Comparison of ENCODE assay signal across 27 cellular contexts in the genomic region with DNA sequence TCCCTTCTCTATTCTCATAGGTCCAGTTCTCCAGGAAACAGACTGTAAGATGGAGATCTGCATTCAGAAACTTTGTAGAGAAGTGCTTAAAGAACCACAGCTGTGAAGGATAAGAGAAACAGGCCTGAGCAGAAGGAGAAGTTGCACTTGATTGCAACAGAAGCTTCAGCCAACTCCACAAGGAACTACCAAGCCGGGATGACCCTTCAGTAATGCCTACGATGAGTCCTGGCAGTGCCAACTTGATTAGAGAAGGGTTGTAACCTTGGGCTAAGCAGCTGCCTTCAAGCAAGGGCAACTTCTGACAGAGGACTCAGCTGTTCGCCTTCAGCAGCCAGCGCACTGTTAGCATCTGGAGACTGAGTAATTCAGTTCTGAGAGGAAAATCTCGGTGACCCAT.
"Had no signal": no experiment of that assay in that cellular context is flagged by ENCODE, and none has a peak within 500 bp of the region (broad histone marks: within the 10 kb centered on the region; RNA-seq: fewer than 3 reads in every experiment).

No MANE protein-coding gene starts in this region.

- H3K4me1 Mint-ChIP-seq: activated CD4-positive, alpha-beta memory T cell treated with anti-CD3 and anti-CD28 coated beads, Interleukin-2, amount 10 ng/mL, durations not matched to agents 7 days and 5 days; activated CD4-positive, alpha-beta T cell treated with anti-CD3 and anti-CD28 coated beads, Interleukin-2, amount 10 ng/mL, durations not matched to agents 24 days and 14 days had no signal

- H3K9me3 Mint-ChIP-seq: activated CD4-positive, alpha-beta memory T cell treated with anti-CD3 and anti-CD28 coated beads, Interleukin-2, amount 10 ng/mL, durations not matched to agents 7 days and 5 days; activated CD4-positive, alpha-beta T cell treated with anti-CD3 and anti-CD28 coated beads, Interleukin-2, amount 10 ng/mL, durations not matched to agents 24 days and 14 days; activated T-cell treated with anti-CD3 and anti-CD28 coated beads, Interleukin-2, amount 50 U/mL, for 24 hours; activated T-helper 17 cell treated with anti-CD3 and anti-CD28 coated beads, Interleukin-2, amount 50 U/mL, for 72 hours; dendritic cell treated with granulocyte-macrophage colony-stimulating factor and Interleukin-4, amounts not matched to agents 40 ng/mL and 50 ng/mL, for 4 days; endodermal cell had no signal

- DNase-seq: activated CD4-positive, alpha-beta memory T cell treated with anti-CD3 and anti-CD28 coated beads, Interleukin-2, amount 10 ng/mL, durations not matched to agents 7 days and 5 days; activated CD4-positive, alpha-beta T cell treated with anti-CD3 and anti-CD28 coated beads, Interleukin-2, amount 10 ng/mL, durations not matched to agents 24 days and 14 days; activated CD4-positive, CD25-positive, alpha-beta regulatory T cell treated with anti-CD3 and anti-CD28 coated beads, Interleukin-2, amount 50 U/mL, for 72 hours; activated CD8-positive, alpha-beta memory T cell treated with anti-CD3 and anti-CD28 coated beads, Interleukin-2, amount 50 U/mL, for 48 hours; activated gamma-delta T cell treated with Interleukin-2 at 50 U/mL for 16 hours; activated naive CD4-positive, alpha-beta T cell treated with anti-CD3 and anti-CD28 coated beads, Interleukin-2, amount 50 U/mL, for 16 hours; activated T-cell treated with anti-CD3 and anti-CD28 coated beads, Interleukin-2, amount 50 U/mL, for 24 hours; amniotic stem cell; central memory CD4-positive, alpha-beta T cell; endodermal cell; foreskin fibroblast; heart left ventricle; lower lobe of right lung; mesenchymal stem cell; ovary; right lobe of liver; stimulated activated CD4-positive, alpha-beta T cell treated with anti-CD3 and anti-CD28 coated beads, Interleukin-2, amount 100 ng/mL, for 48 hours; stimulated activated naive CD4-positive, alpha-beta T cell treated with Interleukin-2 at 50 U/mL for 16 hours; T-helper 17 cell; T1000; testis; transverse colon had no signal

- H3K36me3 Mint-ChIP-seq: natural killer cell treated with Interleukin-12 subunit alpha and Interleukin-12 subunit beta and Interleukin-15 and Interleukin-18, amount 100 ng/mL, for 72 hours had no signal

- H3K4me3 ChIP-seq: heart left ventricle, lower lobe of right lung, ovary, right lobe of liver, testis, transverse colon had no signal

- H3K9me3 ChIP-seq: lower lobe of right lung, ovary, right lobe of liver, testis, transverse colon had no signal

- H3K27ac Mint-ChIP-seq: activated CD4-positive, alpha-beta memory T cell treated with anti-CD3 and anti-CD28 coated beads, Interleukin-2, amount 10 ng/mL, durations not matched to agents 7 days and 5 days; activated CD4-positive, alpha-beta T cell treated with anti-CD3 and anti-CD28 coated beads, Interleukin-2, amount 10 ng/mL, durations not matched to agents 24 days and 14 days; activated T-cell treated with anti-CD3 and anti-CD28 coated beads, Interleukin-2, amount 50 U/mL, for 24 hours; activated T-helper 17 cell treated with anti-CD3 and anti-CD28 coated beads, Interleukin-2, amount 50 U/mL, for 72 hours; dendritic cell treated with granulocyte-macrophage colony-stimulating factor and Interleukin-4, amounts not matched to agents 40 ng/mL and 50 ng/mL, for 4 days; endodermal cell; natural killer cell treated with Interleukin-12 subunit alpha and Interleukin-12 subunit beta and Interleukin-15 and Interleukin-18, amount 100 ng/mL, for 72 hours; progenitor cell of endocrine pancreas; T-helper 17 cell had no signal

- H3K4me3 Mint-ChIP-seq: activated CD4-positive, alpha-beta memory T cell treated with anti-CD3 and anti-CD28 coated beads, Interleukin-2, amount 10 ng/mL, durations not matched to agents 7 days and 5 days; activated CD4-positive, alpha-beta T cell treated with anti-CD3 and anti-CD28 coated beads, Interleukin-2, amount 10 ng/mL, durations not matched to agents 24 days and 14 days; activated T-cell treated with anti-CD3 and anti-CD28 coated beads, Interleukin-2, amount 50 U/mL, for 24 hours; activated T-helper 17 cell treated with anti-CD3 and anti-CD28 coated beads, Interleukin-2, amount 50 U/mL, for 72 hours; dendritic cell treated with granulocyte-macrophage colony-stimulating factor and Interleukin-4, amounts not matched to agents 40 ng/mL and 50 ng/mL, for 4 days; endodermal cell; natural killer cell treated with Interleukin-12 subunit alpha and Interleukin-12 subunit beta and Interleukin-15 and Interleukin-18, amount 100 ng/mL, for 72 hours; T-helper 17 cell had no signal

- H3K27ac ChIP-seq: heart left ventricle, lower lobe of right lung, ovary, right lobe of liver, testis, transverse colon had no signal

- H3K36me3 ChIP-seq: heart left ventricle, lower lobe of right lung, ovary, right lobe of liver, transverse colon had no signal

- H3K27me3 Mint-ChIP-seq: dendritic cell treated with granulocyte-macrophage colony-stimulating factor and Interleukin-4, amounts not matched to agents 40 ng/mL and 50 ng/mL, for 4 days; progenitor cell of endocrine pancreas had no signal

- ATAC-seq: activated T-helper 17 cell treated with anti-CD3 and anti-CD28 coated beads, Interleukin-2, amount 50 U/mL, for 72 hours; esophagus mucosa; heart left ventricle; natural killer cell treated with Interleukin-12 subunit alpha and Interleukin-12 subunit beta and Interleukin-15 and Interleukin-18, amount 100 ng/mL, for 72 hours; T-helper 17 cell had no signal

- H3K4me1 ChIP-seq: heart left ventricle, lower lobe of right lung, right lobe of liver, testis, transverse colon had no signal

- H3K27me3 ChIP-seq: ovary, right lobe of liver, testis, transverse colon had no signal
